9 cellular contexts compared by ENCODE assay signal in the genomic region with DNA sequence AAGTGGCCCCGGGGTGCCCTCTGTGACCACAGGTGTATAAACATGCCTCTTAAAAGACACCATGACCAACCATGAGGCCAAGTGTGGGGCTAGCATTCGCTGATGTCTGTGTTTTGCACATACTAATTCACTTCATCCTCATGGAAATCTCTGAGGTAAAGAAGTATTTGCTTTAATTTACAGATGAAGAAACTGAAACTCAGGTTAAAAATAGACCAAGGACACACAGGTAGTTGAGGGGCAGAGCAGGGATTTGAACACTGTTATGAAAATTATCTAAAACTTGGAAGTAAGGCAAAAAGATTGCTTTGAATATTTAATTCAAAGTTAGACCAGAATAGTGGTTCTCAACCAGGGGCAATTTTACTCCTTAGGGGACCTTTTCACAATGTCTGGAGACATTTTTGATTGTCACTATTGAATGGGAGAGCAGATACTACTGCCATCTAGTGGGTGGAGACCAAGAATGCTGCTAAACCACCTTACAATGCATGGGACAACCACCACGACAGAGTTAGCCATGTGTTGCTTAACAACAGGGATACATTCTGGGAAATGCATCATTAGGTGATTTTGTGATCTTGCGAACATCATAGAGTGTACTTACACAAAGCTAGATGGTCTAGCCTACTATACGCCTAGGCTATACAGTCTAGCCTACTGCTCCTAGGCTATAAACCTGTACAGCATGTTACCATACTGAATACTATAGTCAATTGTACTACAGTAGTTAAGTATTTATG. TPM values are rescaled to one million over a fixed set of nuclear protein-coding genes. Genes with fewer than 3 reads are reported as not detected.
DNase-seq lines count a peak whose midpoint lies in the region; ATAC-seq and TF ChIP-seq lines count a peak whose summit lies in the region.
"Had no signal": no experiment of that assay in that cellular context is flagged by ENCODE, and none has a peak within 500 bp of the region (broad histone marks: within the 10 kb centered on the region; RNA-seq: fewer than 3 reads in every experiment).

No MANE protein-coding gene starts in this region.

- H3K9me3 ChIP-seq in mammary epithelial cell (replicated peaks; ENCODE audit: insufficient read depth, low read length) (no peaks in the 10 kb centered on the region), stomach (peaks cover 0 to 9% (median 0%) of the 10 kb centered on the region in 4 donors)

- TF ChIP-seq EP300 in stomach (IDR thresholded peaks at IDR 0.05) = no peak

- H3K4me3 ChIP-seq in mammary epithelial cell (replicated peaks in 1 of 3; ENCODE audit: insufficient read depth in 1 of 3, low read depth in 2 of 3, low read length in 3 of 3) (no peak overlapping the region), stomach (no peak overlapping the region)

- H3K79me2 ChIP-seq in mammary epithelial cell (ENCODE audit: insufficient read depth, low read length) = no peaks in the 10 kb centered on the region

- H3K36me3 ChIP-seq in mammary epithelial cell (ENCODE audit: insufficient read depth, low read length) = no peaks in the 10 kb centered on the region
- no peaks in the 10 kb centered on the region for H3K36me3 ChIP-seq in stomach

- no peak overlapping the region for H2AFZ ChIP-seq in mammary epithelial cell (ENCODE audit: low read depth, low read length)

- CTCF ChIA-PET in RWPE1 (lab: Yijun Ruan, JAX) = interaction anchor here (0.6 to 1.1 kb wide), 3 partner anchors 28 to 451 kb away, joined by 3 to 4 read pairs (median 4); no protein-coding TSS in a partner anchor
- CTCF ChIA-PET in mammary epithelial cell (lab: Charles Lee; ENCODE audit: low non-redundant PET) = no interaction called here

- H3K27ac ChIP-seq in RWPE1 (no peak overlapping the region), mammary epithelial cell (ENCODE audit: insufficient read depth, low read depth, low read length) (no peak overlapping the region), stomach (no peak overlapping the region)

- no peak overlapping the region for H3K4me2 ChIP-seq in mammary epithelial cell (ENCODE audit: insufficient read depth, low read depth, low read length)

- DNase-seq in activated effector memory CD4-positive, alpha-beta T cell treated with anti-CD3 and anti-CD28 coated beads, Interleukin-2, amount 50 U/mL, for 16 hours = peak; percentile 57
- DNase-seq in activated effector memory CD4-positive, alpha-beta T cell treated with Interleukin-2 at 50 U/mL for 16 hours = no peak
- DNase-seq in LHCN-M2 (ENCODE audit: low read depth) = peak; percentile 37
- DNase-seq in RWPE1 (ENCODE audit: low spot score) = peak; percentile 60
- peak; percentile 45 for DNase-seq in mammary epithelial cell
- DNase-seq in left lobe of liver (ENCODE audit: low spot score) = no peak
- DNase-seq in stomach = no peak

- no TSS peak for BruUV-seq in mammary epithelial cell (replicated peaks; lab: Mats Ljungman, UMichigan)

- no peak overlapping the region for H3K9ac ChIP-seq in mammary epithelial cell (ENCODE audit: insufficient read depth, low read length)

- intact Hi-C loops in mammary epithelial cell (cut with micrococcal nuclease) = loop anchor here (1.0 kb wide), 2 partner anchors 28 to 443 kb away; no protein-coding TSS in a partner anchor
- intact Hi-C loops in stomach (cut with DNase I; ENCODE audit: low total_unique reads) = loop anchor here (10.0 kb wide), 1 partner anchor 433 kb away; no protein-coding TSS in a partner anchor

- TF ChIP-seq CTCF in RWPE1 (conservative IDR thresholded peaks at IDR 0.05; ENCODE audit: low read depth) (peak; percentile 83), mammary epithelial cell (conservative IDR thresholded peaks at IDR 0.05 in 1 of 2, IDR thresholded peaks at IDR 0.05 in 1 of 2; ENCODE audit: extremely low read depth in 1 of 2, insufficient read depth in 1 of 2, low read depth in 1 of 2, low read length in 2 of 2) (peak; percentile 79 to 85), stomach (IDR thresholded peaks at IDR 0.05) (peak in 5 of 7 experiments; percentile 40 to 71 (median 58))

- H3K4me1 ChIP-seq in mammary epithelial cell (ENCODE audit: insufficient read depth, low read length) (peaks cover 3% of the 10 kb centered on the region), stomach (peaks cover 0 to 14% (median 5%) of the 10 kb centered on the region in 4 donors)

- no peak for TF ChIP-seq POLR2A in stomach (IDR thresholded peaks at IDR 0.05)

- ATAC-seq in GM21737 (IDR thresholded peaks at IDR 0.05; ENCODE audit: unreplicated experiment) (peak; percentile 52), left lobe of liver (peak; percentile 97)

- H3K27me3 ChIP-seq in mammary epithelial cell (ENCODE audit: insufficient read depth, low read length) = no peaks in the 10 kb centered on the region
- H3K27me3 ChIP-seq in stomach = no peaks in the 10 kb centered on the region

- 50% methylated on average over 5 of the region's 5 CpGs for WGBS in mammary epithelial cell (ENCODE audit: low coverage, missing lambda C conversion rate)
- 36 to 53% (median 45%) methylated on average over 5 of the region's 5 CpGs for WGBS in stomach, 5 donors

- H4K20me1 ChIP-seq in mammary epithelial cell (ENCODE audit: insufficient read depth, low read length) = no peaks in the 10 kb centered on the region

- POLR2A ChIA-PET in RWPE1 (lab: Yijun Ruan, JAX; ENCODE audit: low non-redundant PET) = no interaction called here

- in situ Hi-C loops in mammary epithelial cell (cut with MboI; ENCODE audit: low sequenced_read_pairs in 2 of 2) = no loop called here

- dilution Hi-C loops in mammary epithelial cell (cut with HindIII; ENCODE audit: low sequenced_read_pairs) = no loop called here

RNA-seq across cellular contexts. Expression of a gene that starts 8.0 kb away (rescaled TPM):
- total RNA-seq in LHCN-M2 (2014; rRNA removed) (6.5 and 11.1 TPM in 2 replicates), mammary epithelial cell (10 to 100 TPM in 1 of 2 donors, 1 to 10 TPM in 1; 5.5 to 19.6 TPM), left lobe of liver (27.1 TPM), stomach (1 to 10 TPM in 4 of 5 donors, under 1 TPM in 1; 0.58 to 4.2 (median 3.2) TPM)
- polyA plus RNA-seq in LHCN-M2 (2012) = 14.1 TPM
- polyA plus RNA-seq in mammary epithelial cell (24.9 TPM), stomach (10 to 100 TPM in 2 of 3 donors, 1 to 10 TPM in 1; 9.0 to 15.3 (median 14.7) TPM)
- 10.5 TPM for polyA minus RNA-seq in mammary epithelial cell

RNA-seq across cellular contexts. Expression of a gene that starts 13.6 kb away (rescaled TPM):
- total RNA-seq in LHCN-M2 (2014; rRNA removed) = not detected in 2 replicates
- polyA plus RNA-seq in LHCN-M2 (2012) = not detected
- not detected for total RNA-seq in mammary epithelial cell
- polyA plus RNA-seq in mammary epithelial cell = not detected
- polyA minus RNA-seq in mammary epithelial cell = not detected
- total RNA-seq in left lobe of liver = not detected
- total RNA-seq in stomach = not detected
- not detected for polyA plus RNA-seq in stomach
- total RNA-seq: frontal cortex had no signal

Comparison
In these comparisons a context has a peak if more than half of its experiments do, and no peak if none do; other contexts are left out.
1. DNase-seq: peak in activated effector memory CD4-positive, alpha-beta T cell treated with anti-CD3 and anti-CD28 coated beads, Interleukin-2, amount 50 U/mL, for 16 hours (single experiment), LHCN-M2 (single experiment), RWPE1 (single experiment) and mammary epithelial cell (single experiment); none in activated effector memory CD4-positive, alpha-beta T cell treated with Interleukin-2 at 50 U/mL for 16 hours (single experiment), left lobe of liver (single experiment) and stomach (single experiment).
2. Peak in every context shown above with its lines, with median percentiles within 50 percentile points of each other: CTCF ChIP-seq.